ENCODE assay signal across 9 cellular contexts in the genomic region with DNA sequence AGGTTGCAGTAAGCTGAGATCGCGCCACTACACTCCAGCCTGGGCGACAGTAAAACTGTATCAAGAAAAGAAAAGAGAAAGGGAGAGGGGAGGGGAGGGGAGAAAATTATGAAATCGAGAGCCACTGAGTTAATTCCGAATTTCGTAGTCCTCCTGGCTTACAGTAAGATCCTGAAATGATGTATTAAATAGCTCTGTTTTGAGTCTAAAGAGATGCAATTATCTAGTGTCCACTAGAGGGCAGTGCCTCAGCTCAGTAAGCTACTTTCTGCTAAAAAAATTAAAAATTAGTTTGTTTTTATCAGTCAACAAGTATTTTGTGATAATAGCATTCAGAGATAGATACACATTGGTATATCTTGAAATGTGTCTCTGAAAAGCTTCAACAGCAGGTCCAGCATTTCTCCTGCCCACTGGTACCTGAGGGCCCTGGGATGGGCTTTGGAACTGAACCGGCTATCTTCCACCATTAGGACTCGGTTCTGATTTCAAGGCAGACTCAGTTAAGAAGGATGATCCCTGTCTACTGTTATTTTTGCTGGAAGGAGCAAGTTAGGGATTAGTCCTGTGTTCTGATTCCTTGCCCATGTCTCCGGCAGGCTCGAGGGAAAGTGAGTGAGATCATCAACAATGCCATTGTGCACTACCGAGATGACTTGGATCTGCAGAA. TPM values are rescaled to one million over a fixed set of nuclear protein-coding genes. Genes with fewer than 3 reads are reported as not detected.
DNase-seq lines count a peak whose midpoint lies in the region; ATAC-seq, FAIRE-seq and TF ChIP-seq lines count a peak whose summit lies in the region.
"Had no signal": no experiment of that assay in that cellular context is flagged by ENCODE, and none has a peak within 500 bp of the region (broad histone marks: within the 10 kb centered on the region; RNA-seq: fewer than 3 reads in every experiment).

No MANE protein-coding gene starts in this region.

- CTCF ChIA-PET in HEK293T (lab: Yijun Ruan, JAX): interaction anchor here (0.5 to 1.8 kb wide), 29 partner anchors 8 to 752 kb away, joined by 3 to 34 read pairs (median 3); a partner anchor contains a TSS
- CTCF ChIA-PET in endothelial cell of umbilical vein (lab: Charles Lee): interaction anchor here (0.6 to 9.5 kb wide), 83 partner anchors 8 to 1164 kb away, joined by 3 to 465 read pairs (median 4); a partner anchor contains a TSS

- peak; percentile 76 for FAIRE-seq in endothelial cell of umbilical vein (lab: Jason Lieb, UNC)

- H3K27me3 ChIP-seq in Peyer's patch (no peaks in the 10 kb centered on the region), endothelial cell of umbilical vein (ENCODE audit: control insufficient read depth in 2 of 2, insufficient read depth in 2 of 2, low read length in 2 of 2) (peaks cover 15 to 19% of the 10 kb centered on the region in 2 experiments), osteoblast (ENCODE audit: insufficient read depth, low read length) (peaks cover 27% of the 10 kb centered on the region)
- H3K27me3 ChIP-seq: SJCRH30 had no signal

- TF ChIP-seq CTCF in Peyer's patch (IDR thresholded peaks at IDR 0.05) (peak; percentile 66 to 93 (median 74)), endothelial cell of umbilical vein (IDR thresholded peaks at IDR 0.05; ENCODE audit: extremely low read depth in 1 of 2, insufficient read depth in 1 of 2, low read depth in 1 of 2, low read length in 2 of 2) (peak; percentile 56 to 61), osteoblast (IDR thresholded peaks at IDR 0.05; ENCODE audit: extremely low read depth, low read depth, low read length) (peak; percentile 84)

- H3K4me2 ChIP-seq in endothelial cell of umbilical vein (ENCODE audit: insufficient read depth, low read length): no peak overlapping the region
- no peak overlapping the region for H3K4me2 ChIP-seq in osteoblast (ENCODE audit: insufficient read depth, low read length)

- DNase-seq in COLO829 (ENCODE audit: low spot score): peak; percentile 87
- peak; percentile 47 for DNase-seq in HEK293T (ENCODE audit: extremely low spot score)
- no peak for DNase-seq in Peyer's patch
- DNase-seq in endothelial cell of umbilical vein (ENCODE audit: low read depth, low spot score): peak; percentile 61
- peak; percentile 89 for DNase-seq in osteoblast (ENCODE audit: insufficient read length, low spot score, missing footprints)
- DNase-seq in occipital lobe (lab: John Stamatoyannopoulos, UW): no peak
- DNase-seq in activated CD8-positive, alpha-beta memory T cell treated with anti-CD3 and anti-CD28 coated beads for 24 hours: no peak

- no TSS peak for BruUV-seq in endothelial cell of umbilical vein (replicated peaks; lab: Mats Ljungman, UMichigan)

- H3K9me3 ChIP-seq in Peyer's patch: no peaks in the 10 kb centered on the region
- H3K9me3 ChIP-seq in endothelial cell of umbilical vein (replicated peaks; ENCODE audit: control insufficient read depth, insufficient read depth, low read length): no peaks in the 10 kb centered on the region
- H3K9me3 ChIP-seq in osteoblast (ENCODE audit: low read depth, low read length): no peaks in the 10 kb centered on the region
- H3K9me3 ChIP-seq: SJCRH30 had no signal

- H3K4me3 ChIP-seq in Peyer's patch (no peak overlapping the region), endothelial cell of umbilical vein (replicated peaks in 1 of 3; ENCODE audit: insufficient read depth in 1 of 3, low read depth in 1 of 3, low read length in 3 of 3) (no peak overlapping the region), osteoblast (ENCODE audit: insufficient read depth, low read length) (no peak overlapping the region)
- H3K4me3 ChIP-seq: SJCRH30 had no signal

- TF ChIP-seq POLR2A in Peyer's patch (IDR thresholded peaks at IDR 0.05): no peak
- no peak for TF ChIP-seq POLR2A in endothelial cell of umbilical vein (IDR thresholded peaks at IDR 0.05; ENCODE audit: low read depth, low read length)

- no peak overlapping the region for H2AFZ ChIP-seq in endothelial cell of umbilical vein (ENCODE audit: low read depth, low read length)
- no peak overlapping the region for H2AFZ ChIP-seq in osteoblast (ENCODE audit: low read length)

- POLR2A ChIA-PET in HEK293T (lab: Yijun Ruan, JAX) (interaction anchor here (0.8 kb wide), 1 partner anchor 20 kb away, joined by 3 read pairs; a partner anchor contains a TSS), endothelial cell of umbilical vein (lab: Charles Lee) (interaction anchor here (0.6 kb wide), 1 partner anchor 48 kb away, joined by 7 read pairs; no protein-coding TSS in a partner anchor)

- no peak for ATAC-seq in GM18861 (IDR thresholded peaks at IDR 0.05; ENCODE audit: unreplicated experiment)

- intact Hi-C loops in endothelial cell of umbilical vein (cut with micrococcal nuclease): loop anchor here (1.0 kb wide), 1 partner anchor 46 kb away; no protein-coding TSS in a partner anchor

- H3K4me1 ChIP-seq in Peyer's patch: peaks cover 0 to 5% (median 2%) of the 10 kb centered on the region in 4 donors
- no peaks in the 10 kb centered on the region for H3K4me1 ChIP-seq in endothelial cell of umbilical vein (ENCODE audit: control insufficient read depth, extremely low read depth, insufficient read depth, low read length)
- no peaks in the 10 kb centered on the region for H3K4me1 ChIP-seq in osteoblast (ENCODE audit: insufficient read depth, low read length)
- H3K4me1 ChIP-seq: SJCRH30 had no signal

- dilution Hi-C loops in endothelial cell of umbilical vein (cut with MboI; ENCODE audit: extremely low pct_ligation_motif_present, low sequenced_read_pairs): no loop called here

- H3K79me2 ChIP-seq in endothelial cell of umbilical vein (ENCODE audit: control insufficient read depth, insufficient read depth, low read length) (no peaks in the 10 kb centered on the region), osteoblast (ENCODE audit: insufficient read depth, low read length) (no peaks in the 10 kb centered on the region)

- no peak overlapping the region for H3K27ac ChIP-seq in Peyer's patch
- H3K27ac ChIP-seq in endothelial cell of umbilical vein (ENCODE audit: insufficient read depth, low read depth, low read length): no peak overlapping the region
- H3K27ac ChIP-seq in osteoblast (ENCODE audit: low read depth, low read length): no peak overlapping the region
- H3K27ac ChIP-seq: SJCRH30 had no signal

- H3K9me1 ChIP-seq in endothelial cell of umbilical vein (replicated peaks; ENCODE audit: control insufficient read depth, extremely low read depth, insufficient read depth, low read length): no peaks in the 10 kb centered on the region

- no peak overlapping the region for H3K9ac ChIP-seq in endothelial cell of umbilical vein (replicated peaks; ENCODE audit: extremely low read depth, insufficient read depth, low read length)

- H3K36me3 ChIP-seq in Peyer's patch: no peaks in the 10 kb centered on the region
- H3K36me3 ChIP-seq in endothelial cell of umbilical vein (ENCODE audit: control insufficient read depth in 2 of 2, extremely low read depth in 1 of 2, insufficient read depth in 2 of 2, low read length in 2 of 2): no peaks in the 10 kb centered on the region
- no peaks in the 10 kb centered on the region for H3K36me3 ChIP-seq in osteoblast (ENCODE audit: insufficient read depth, low read length)

- H4K20me1 ChIP-seq in endothelial cell of umbilical vein (replicated peaks; ENCODE audit: control insufficient read depth, extremely low read depth, insufficient read depth, low read length) (no peaks in the 10 kb centered on the region), osteoblast (ENCODE audit: insufficient read depth, low read length) (no peaks in the 10 kb centered on the region)

TF ChIP-seq in HEK293T, 16 proteins besides CTCF, POLR2A, EP300 and RAD21:
- TF ChIP-seq ELF4 (IDR thresholded peaks at IDR 0.05): no peak
- no peak for TF ChIP-seq L3MBTL2 (conservative IDR thresholded peaks at IDR 0.05)

TF ChIP-seq in endothelial cell of umbilical vein, 7 proteins besides CTCF, POLR2A, EP300 and RAD21:
- TF ChIP-seq JUN (IDR thresholded peaks at IDR 0.05; ENCODE audit: borderline replicate concordance, insufficient read depth, insufficient read length, low read depth) (no peak), FOS (IDR thresholded peaks at IDR 0.05; ENCODE audit: borderline replicate concordance, insufficient read depth, low read length) (no peak), POLR2AphosphoS5 (IDR thresholded peaks at IDR 0.05; ENCODE audit: insufficient read depth, low read depth, low read length) (no peak), EZH2 (IDR thresholded peaks at IDR 0.05; ENCODE audit: borderline replicate concordance, low read depth, low read length, severe bottlenecking) (no peak), GATA2 (IDR thresholded peaks at IDR 0.05; ENCODE audit: insufficient read depth, insufficient read length, low read depth, low read length) (no peak), MYC (IDR thresholded peaks at IDR 0.05; ENCODE audit: low read depth, low read length) (no peak)
- TF ChIP-seq, protein P1, sequence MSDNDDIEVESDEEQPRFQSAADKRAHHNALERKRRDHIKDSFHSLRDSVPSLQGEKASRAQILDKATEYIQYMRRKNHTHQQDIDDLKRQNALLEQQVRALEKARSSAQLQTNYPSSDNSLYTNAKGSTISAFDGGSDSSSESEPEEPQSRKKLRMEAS (IDR thresholded peaks at IDR 0.05; ENCODE audit: insufficient read depth, insufficient read length): no peak

RNA-seq across cellular contexts. Expression of a gene that starts 19.5 kb away (rescaled TPM):
- total RNA-seq in Peyer's patch (10 to 100 TPM in 1 of 4 donors, 1 to 10 TPM in 3; 1.0 to 28.9 (median 3.5) TPM), endothelial cell of umbilical vein (0.16 TPM in 1 of 2 replicates, not detected in the other), osteoblast (under 0.01 and 0.36 TPM in 2 replicates), occipital lobe (4.7 TPM)
- polyA plus RNA-seq in endothelial cell of umbilical vein: 0.21 and 0.32 TPM in 2 replicates
- 0.31 and 0.42 TPM in 2 replicates for polyA plus RNA-seq in endothelial cell of umbilical vein (2011; cell fraction: cytosol; rRNA removed)
- polyA plus RNA-seq in endothelial cell of umbilical vein (2011; cell fraction: nucleus; rRNA removed): 0.24 TPM in 1 of 2 replicates, not detected in the other
- polyA plus RNA-seq in endothelial cell of umbilical vein (2012): 0.58 and 0.80 TPM in 2 replicates
- 0.45 and 0.73 TPM in 2 replicates for polyA minus RNA-seq in endothelial cell of umbilical vein
- 2.0 TPM for polyA minus RNA-seq in endothelial cell of umbilical vein (2011; cell fraction: cytosol; rRNA and poly(A)+ RNA removed)
- polyA minus RNA-seq in endothelial cell of umbilical vein (2011; cell fraction: nucleus; rRNA and poly(A)+ RNA removed): not detected in 2 replicates

RNA-seq across cellular contexts. Expression of a gene that starts 24.4 kb away (rescaled TPM):
- total RNA-seq in Peyer's patch (10 to 100 TPM in 1 of 4 donors, 1 to 10 TPM in 2, under 1 TPM in 1; 0.70 to 14.9 (median 2.2) TPM), endothelial cell of umbilical vein (13.0 and 13.2 TPM in 2 replicates), osteoblast (19.9 and 23.9 TPM in 2 replicates), occipital lobe (8.7 TPM)
- 16.4 and 16.5 TPM in 2 replicates for polyA plus RNA-seq in endothelial cell of umbilical vein
- polyA plus RNA-seq in endothelial cell of umbilical vein (2011; cell fraction: cytosol; rRNA removed): 10.2 and 12.0 TPM in 2 replicates
- 27.0 and 29.9 TPM in 2 replicates for polyA plus RNA-seq in endothelial cell of umbilical vein (2011; cell fraction: nucleus; rRNA removed)
- polyA plus RNA-seq in endothelial cell of umbilical vein (2012): 7.3 and 12.4 TPM in 2 replicates
- polyA minus RNA-seq in endothelial cell of umbilical vein: 20.3 and 27.1 TPM in 2 replicates
- polyA minus RNA-seq in endothelial cell of umbilical vein (2011; cell fraction: cytosol; rRNA and poly(A)+ RNA removed): not detected
- polyA minus RNA-seq in endothelial cell of umbilical vein (2011; cell fraction: nucleus; rRNA and poly(A)+ RNA removed): 8.1 and 9.0 TPM in 2 replicates

Comparison
In these comparisons a context has a peak if more than half of its experiments do, and no peak if none do; other contexts are left out.
1. DNase-seq: peak in COLO829 (single experiment), HEK293T (single experiment), endothelial cell of umbilical vein (single experiment) and osteoblast (single experiment); none in Peyer's patch (0 of 3), occipital lobe (single experiment) and activated CD8-positive, alpha-beta memory T cell treated with anti-CD3 and anti-CD28 coated beads for 24 hours (single experiment).
2. Peak in every context shown above with its lines, with median percentiles within 50 percentile points of each other: CTCF ChIP-seq.